ENCODE assay signal across 1 cellular context in the genomic region with DNA sequence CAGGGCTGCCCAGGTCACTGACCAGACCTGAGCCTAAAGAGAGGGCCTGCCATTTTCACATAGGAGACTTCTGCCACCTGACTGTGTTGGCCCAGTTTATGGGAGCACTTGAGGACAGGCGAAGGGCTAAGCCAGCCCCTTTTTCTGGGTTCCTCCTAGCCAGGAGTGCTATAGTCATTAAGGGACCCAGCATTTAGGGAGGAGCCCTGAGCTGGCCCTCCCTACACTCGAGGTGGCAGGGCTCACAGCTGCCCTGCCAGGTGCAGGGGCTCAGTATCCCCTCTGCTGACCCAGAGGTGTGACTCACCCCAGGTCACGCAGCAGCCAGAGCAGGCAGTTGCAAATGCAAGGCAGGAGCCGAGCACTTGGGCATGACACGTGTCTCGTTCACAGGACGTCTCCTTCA.
TF ChIP-seq lines count a peak whose summit lies in the region.

No MANE protein-coding gene starts in this region.

TF ChIP-seq in endothelial cell of umbilical vein, 7 proteins besides CTCF, POLR2A, EP300 and RAD21:
- TF ChIP-seq, protein P1, sequence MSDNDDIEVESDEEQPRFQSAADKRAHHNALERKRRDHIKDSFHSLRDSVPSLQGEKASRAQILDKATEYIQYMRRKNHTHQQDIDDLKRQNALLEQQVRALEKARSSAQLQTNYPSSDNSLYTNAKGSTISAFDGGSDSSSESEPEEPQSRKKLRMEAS (IDR thresholded peaks at IDR 0.05; ENCODE audit: insufficient read depth, insufficient read length) = peak; percentile 50
- TF ChIP-seq JUN (IDR thresholded peaks at IDR 0.05; ENCODE audit: borderline replicate concordance, insufficient read depth, insufficient read length, low read depth) (peak; percentile 57), POLR2AphosphoS5 (IDR thresholded peaks at IDR 0.05; ENCODE audit: insufficient read depth, low read depth, low read length) (peak; percentile 30), MYC (IDR thresholded peaks at IDR 0.05; ENCODE audit: low read depth, low read length) (no peak), EZH2 (IDR thresholded peaks at IDR 0.05; ENCODE audit: borderline replicate concordance, low read depth, low read length, severe bottlenecking) (no peak), GATA2 (IDR thresholded peaks at IDR 0.05; ENCODE audit: insufficient read depth, insufficient read length, low read depth, low read length) (no peak), FOS (IDR thresholded peaks at IDR 0.05; ENCODE audit: borderline replicate concordance, insufficient read depth, low read length) (peak; percentile 28)
